ENCODE assay signal across 12 cellular contexts in the genomic region with DNA sequence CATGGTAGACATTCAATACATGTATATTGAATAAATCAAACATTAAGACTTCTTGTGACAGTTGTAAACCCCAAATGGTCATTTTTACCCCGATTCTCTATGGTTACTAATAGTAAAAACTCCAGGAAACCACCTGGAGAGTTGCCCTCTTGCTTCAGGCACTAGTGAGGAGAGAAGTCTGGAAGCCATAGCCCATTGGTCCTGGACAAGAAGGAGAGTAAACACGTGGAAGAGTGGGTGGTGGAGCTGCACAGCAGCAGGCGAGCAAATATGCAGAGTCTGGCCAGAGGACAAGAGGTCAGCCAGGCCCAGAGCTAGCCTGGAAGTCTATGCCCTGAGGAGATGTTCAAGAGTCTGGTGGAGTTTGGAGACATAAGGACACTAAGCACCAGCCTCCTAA. TPM values are rescaled to one million over a fixed set of nuclear protein-coding genes. Genes with fewer than 3 reads are reported as not detected.
DNase-seq lines count a peak whose midpoint lies in the region; ATAC-seq and TF ChIP-seq lines count a peak whose summit lies in the region.
"Had no signal": no experiment of that assay in that cellular context is flagged by ENCODE, and none has a peak within 500 bp of the region (broad histone marks: within the 10 kb centered on the region; RNA-seq: fewer than 3 reads in every experiment).

No MANE protein-coding gene starts in this region.

- in situ Hi-C loops in transverse colon (cut with MboI; ENCODE audit: low pct_ligation_motif_present in 1 of 4, low pct_unique_long_range_greater_than_20kb in 1 of 4, low sequenced_read_pairs in 3 of 4), result no loop called here

- H3K4me1 ChIP-seq in right lobe of liver, result peaks cover 0 to 36% (median 17%) of the 10 kb centered on the region in 4 donors
- peaks cover 14 to 48% (median 22%) of the 10 kb centered on the region in 4 donors for H3K4me1 ChIP-seq in transverse colon

- H3K27me3 ChIP-seq in right lobe of liver (no peaks in the 10 kb centered on the region), transverse colon (no peaks in the 10 kb centered on the region)

- TF ChIP-seq EP300 in transverse colon (IDR thresholded peaks at IDR 0.05; ENCODE audit: low read depth), result no peak

- peak overlapping the region in 2 of 3 donors; percentile 11 to 12 for H3K27ac ChIP-seq in right lobe of liver
- peak overlapping the region; percentile 4 to 85 (median 49) for H3K27ac ChIP-seq in transverse colon

- ATAC-seq in right lobe of liver (peak; percentile 84 to 89 (median 88)), HG03045 (IDR thresholded peaks at IDR 0.05; ENCODE audit: unreplicated experiment) (no peak)
- ATAC-seq: WTC11 had no signal

- H3K4me3 ChIP-seq in choroid plexus epithelial cell (ENCODE audit: low read depth, low read length), result no peak overlapping the region
- H3K4me3 ChIP-seq in right lobe of liver, result no peak overlapping the region
- no peak overlapping the region for H3K4me3 ChIP-seq in transverse colon

- no peak for TF ChIP-seq POLR2A in right lobe of liver (IDR thresholded peaks at IDR 0.05)
- no peak for TF ChIP-seq POLR2A in transverse colon (IDR thresholded peaks at IDR 0.05)

- no peak for TF ChIP-seq CTCF in choroid plexus epithelial cell (conservative IDR thresholded peaks at IDR 0.05; ENCODE audit: low read depth, low read length)
- no peak for TF ChIP-seq CTCF in right lobe of liver (IDR thresholded peaks at IDR 0.05)
- TF ChIP-seq CTCF in transverse colon (IDR thresholded peaks at IDR 0.05), result no peak

- DNase-seq in HT-29 (ENCODE audit: low spot score) (peak; percentile 31), choroid plexus epithelial cell (ENCODE audit: low read depth) (peak; percentile 87), right lobe of liver (peak; percentile 73 to 81 (median 77)), transverse colon (no peak), NCI-H82 treated with DMSO at 0.1 percent for 48 hours (lab: John Stamatoyannopoulos, UW; ENCODE audit: unreplicated experiment) (no peak)
- no peak for DNase-seq in activated CD4-positive, alpha-beta T cell treated with anti-CD3 and anti-CD28 coated beads for 1 hour
- DNase-seq: activated T-cell treated with anti-CD3 and anti-CD28 coated beads, Interleukin-2, amount 50 U/mL, for 1 hour; NCI-H345; SIG-M5; stimulated activated CD4-positive, alpha-beta T cell treated with anti-CD3 and anti-CD28 coated beads, Interleukin-12 subunit alpha, Interleukin-12 subunit beta, amount 100 ng/mL, for 4 hours had no signal

- WGBS in right lobe of liver (ENCODE audit: insufficient coverage, low coverage, low lambda C conversion rate, missing lambda C conversion rate), result 14% methylated on average over 3 of the region's 3 CpGs
- 40% methylated on average over 1 to 3 of the region's 3 CpGs for WGBS in transverse colon (ENCODE audit: low coverage in 1 of 2), 2 donors

- H3K9me3 ChIP-seq in right lobe of liver, result no peaks in the 10 kb centered on the region
- no peaks in the 10 kb centered on the region for H3K9me3 ChIP-seq in transverse colon

- no peaks in the 10 kb centered on the region for H3K36me3 ChIP-seq in right lobe of liver
- H3K36me3 ChIP-seq in transverse colon, result no peaks in the 10 kb centered on the region

- intact Hi-C loops in right lobe of liver (cut with DNase I), result no loop called here
- intact Hi-C loops in transverse colon (cut with DNase I; ENCODE audit: low total_unique reads), result no loop called here

RNA-seq across cellular contexts. Expression of gene DCHS1, which starts 17.7 kb away (rescaled TPM):
- total RNA-seq in HT-29 (2014; rRNA removed; shearing (Covaris generic)), result 0.05 and 0.18 TPM in 2 replicates
- total RNA-seq in right lobe of liver (1 to 10 TPM; 1.8 to 9.2 (median 4.1) TPM), transverse colon (10 to 100 TPM in 3 of 4 donors, 1 to 10 TPM in 1; 5.5 to 17.7 (median 14.0) TPM)

RNA-seq across cellular contexts. Expression of gene TPP1, which starts 18.6 kb away (rescaled TPM):
- 40.7 and 52.3 TPM in 2 replicates for total RNA-seq in HT-29 (2014; rRNA removed; shearing (Covaris generic))
- total RNA-seq in right lobe of liver (100 to 1,000 TPM in 2 of 6 experiments, 10 to 100 TPM in 4; 62.5 to 159 (median 81.0) TPM), transverse colon (100 to 1,000 TPM in 1 of 4 donors, 10 to 100 TPM in 3; 64.0 to 114 (median 74.0) TPM)

RNA-seq across cellular contexts. Expression of gene TAF10, which starts 25.9 kb away (rescaled TPM):
- 189 and 243 TPM in 2 replicates for total RNA-seq in HT-29 (2014; rRNA removed; shearing (Covaris generic))
- total RNA-seq in right lobe of liver (10 to 100 TPM; 47.3 to 81.9 (median 60.4) TPM), transverse colon (100 to 1,000 TPM in 1 of 4 donors, 10 to 100 TPM in 3; 35.7 to 114 (median 53.8) TPM)

RNA-seq across cellular contexts. Expression of gene ILK, which starts 34.3 kb away (rescaled TPM):
- 150 and 151 TPM in 2 replicates for total RNA-seq in HT-29 (2014; rRNA removed; shearing (Covaris generic))
- 10 to 100 TPM; 33.4 to 79.9 (median 55.0) TPM for total RNA-seq in right lobe of liver
- 100 to 1,000 TPM; 159 to 211 (median 169) TPM for total RNA-seq in transverse colon

RNA-seq across cellular contexts. Expression of gene RRP8, which starts 34.5 kb away (rescaled TPM):
- 21.4 TPM in 2 replicates for total RNA-seq in HT-29 (2014; rRNA removed; shearing (Covaris generic))
- 10 to 100 TPM; 11.3 to 17.1 (median 14.2) TPM for total RNA-seq in right lobe of liver
- 100 to 1,000 TPM in 1 of 4 donors, 10 to 100 TPM in 2, 1 to 10 TPM in 1; 9.7 to 145 (median 48.2) TPM for total RNA-seq in transverse colon

Comparison
In these comparisons a context has a peak if more than half of its experiments do, and no peak if none do; other contexts are left out.
1. DNase-seq: peak in HT-29 (single experiment), choroid plexus epithelial cell (single experiment) and right lobe of liver (3 of 3); none in transverse colon (single experiment), NCI-H82 treated with DMSO at 0.1 percent for 48 hours (single experiment) and activated CD4-positive, alpha-beta T cell treated with anti-CD3 and anti-CD28 coated beads for 1 hour (single experiment).